Comparison of ENCODE assay signal across 1 cellular context in the genomic region with DNA sequence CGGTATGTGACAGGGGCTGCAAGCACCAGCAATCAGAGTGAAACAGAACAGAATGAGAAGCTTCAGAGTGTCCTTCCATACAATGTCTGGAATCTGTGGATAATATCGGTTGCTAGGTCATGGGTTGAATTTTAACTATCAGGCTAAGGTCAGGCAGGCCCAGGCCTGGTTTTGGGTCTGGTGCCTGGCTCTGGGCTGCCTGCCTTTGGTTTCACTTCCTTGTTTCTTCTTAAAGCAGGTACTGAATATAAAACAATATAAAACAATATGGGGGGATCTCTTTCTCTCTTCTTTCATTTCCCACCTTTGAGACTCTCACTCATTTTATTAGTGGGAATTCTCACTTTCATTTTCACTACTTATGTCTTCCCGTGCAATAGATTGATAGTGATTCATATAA.
TF ChIP-seq lines count a peak whose summit lies in the region.

No MANE protein-coding gene starts in this region.

TF ChIP-seq in GM23338, 12 proteins besides CTCF, POLR2A, EP300 and RAD21 (continued from another document):
- TF ChIP-seq, protein P1, sequence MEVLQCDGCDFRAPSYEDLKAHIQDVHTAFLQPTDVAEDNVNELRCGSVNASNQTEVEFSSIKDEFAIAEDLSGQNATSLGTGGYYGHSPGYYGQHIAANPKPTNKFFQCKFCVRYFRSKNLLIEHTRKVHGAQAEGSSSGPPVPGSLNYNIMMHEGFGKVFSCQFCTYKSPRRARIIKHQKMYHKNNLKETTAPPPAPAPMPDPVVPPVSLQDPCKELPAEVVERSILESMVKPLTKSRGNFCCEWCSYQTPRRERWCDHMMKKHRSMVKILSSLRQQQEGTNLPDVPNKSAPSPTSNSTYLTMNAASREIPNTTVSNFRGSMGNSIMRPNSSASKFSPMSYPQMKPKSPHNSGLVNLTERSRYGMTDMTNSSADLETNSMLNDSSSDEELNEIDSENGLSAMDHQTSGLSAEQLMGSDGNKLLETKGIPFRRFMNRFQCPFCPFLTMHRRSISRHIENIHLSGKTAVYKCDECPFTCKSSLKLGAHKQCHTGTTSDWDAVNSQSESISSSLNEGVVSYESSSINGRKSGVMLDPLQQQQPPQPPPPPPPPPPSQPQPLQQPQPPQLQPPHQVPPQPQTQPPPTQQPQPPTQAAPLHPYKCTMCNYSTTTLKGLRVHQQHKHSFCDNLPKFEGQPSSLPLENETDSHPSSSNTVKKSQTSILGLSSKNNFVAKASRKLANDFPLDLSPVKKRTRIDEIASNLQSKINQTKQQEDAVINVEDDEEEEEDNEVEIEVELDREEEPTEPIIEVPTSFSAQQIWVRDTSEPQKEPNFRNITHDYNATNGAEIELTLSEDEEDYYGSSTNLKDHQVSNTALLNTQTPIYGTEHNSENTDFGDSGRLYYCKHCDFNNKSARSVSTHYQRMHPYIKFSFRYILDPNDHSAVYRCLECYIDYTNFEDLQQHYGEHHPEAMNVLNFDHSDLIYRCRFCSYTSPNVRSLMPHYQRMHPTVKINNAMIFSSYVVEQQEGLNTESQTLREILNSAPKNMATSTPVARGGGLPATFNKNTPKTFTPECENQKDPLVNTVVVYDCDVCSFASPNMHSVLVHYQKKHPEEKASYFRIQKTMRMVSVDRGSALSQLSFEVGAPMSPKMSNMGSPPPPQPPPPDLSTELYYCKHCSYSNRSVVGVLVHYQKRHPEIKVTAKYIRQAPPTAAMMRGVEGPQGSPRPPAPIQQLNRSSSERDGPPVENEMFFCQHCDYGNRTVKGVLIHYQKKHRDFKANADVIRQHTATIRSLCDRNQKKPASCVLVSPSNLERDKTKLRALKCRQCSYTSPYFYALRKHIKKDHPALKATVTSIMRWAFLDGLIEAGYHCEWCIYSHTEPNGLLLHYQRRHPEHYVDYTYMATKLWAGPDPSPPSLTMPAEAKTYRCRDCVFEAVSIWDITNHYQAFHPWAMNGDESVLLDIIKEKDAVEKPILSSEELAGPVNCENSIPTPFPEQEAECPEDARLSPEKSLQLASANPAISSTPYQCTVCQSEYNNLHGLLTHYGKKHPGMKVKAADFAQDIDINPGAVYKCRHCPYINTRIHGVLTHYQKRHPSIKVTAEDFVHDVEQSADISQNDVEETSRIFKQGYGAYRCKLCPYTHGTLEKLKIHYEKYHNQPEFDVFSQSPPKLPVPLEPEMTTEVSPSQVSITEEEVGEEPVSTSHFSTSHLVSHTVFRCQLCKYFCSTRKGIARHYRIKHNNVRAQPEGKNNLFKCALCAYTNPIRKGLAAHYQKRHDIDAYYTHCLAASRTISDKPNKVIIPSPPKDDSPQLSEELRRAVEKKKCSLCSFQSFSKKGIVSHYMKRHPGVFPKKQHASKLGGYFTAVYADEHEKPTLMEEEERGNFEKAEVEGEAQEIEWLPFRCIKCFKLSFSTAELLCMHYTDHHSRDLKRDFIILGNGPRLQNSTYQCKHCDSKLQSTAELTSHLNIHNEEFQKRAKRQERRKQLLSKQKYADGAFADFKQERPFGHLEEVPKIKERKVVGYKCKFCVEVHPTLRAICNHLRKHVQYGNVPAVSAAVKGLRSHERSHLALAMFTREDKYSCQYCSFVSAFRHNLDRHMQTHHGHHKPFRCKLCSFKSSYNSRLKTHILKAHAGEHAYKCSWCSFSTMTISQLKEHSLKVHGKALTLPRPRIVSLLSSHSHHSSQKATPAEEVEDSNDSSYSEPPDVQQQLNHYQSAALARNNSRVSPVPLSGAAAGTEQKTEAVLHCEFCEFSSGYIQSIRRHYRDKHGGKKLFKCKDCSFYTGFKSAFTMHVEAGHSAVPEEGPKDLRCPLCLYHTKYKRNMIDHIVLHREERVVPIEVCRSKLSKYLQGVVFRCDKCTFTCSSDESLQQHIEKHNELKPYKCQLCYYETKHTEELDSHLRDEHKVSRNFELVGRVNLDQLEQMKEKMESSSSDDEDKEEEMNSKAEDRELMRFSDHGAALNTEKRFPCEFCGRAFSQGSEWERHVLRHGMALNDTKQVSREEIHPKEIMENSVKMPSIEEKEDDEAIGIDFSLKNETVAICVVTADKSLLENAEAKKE (CRISPR knock-in tag; IDR thresholded peaks at IDR 0.05) = no peak
- no peak for TF ChIP-seq POLR2AphosphoS5 (IDR thresholded peaks at IDR 0.05; ENCODE audit: low read depth)
